In the genomic region with DNA sequence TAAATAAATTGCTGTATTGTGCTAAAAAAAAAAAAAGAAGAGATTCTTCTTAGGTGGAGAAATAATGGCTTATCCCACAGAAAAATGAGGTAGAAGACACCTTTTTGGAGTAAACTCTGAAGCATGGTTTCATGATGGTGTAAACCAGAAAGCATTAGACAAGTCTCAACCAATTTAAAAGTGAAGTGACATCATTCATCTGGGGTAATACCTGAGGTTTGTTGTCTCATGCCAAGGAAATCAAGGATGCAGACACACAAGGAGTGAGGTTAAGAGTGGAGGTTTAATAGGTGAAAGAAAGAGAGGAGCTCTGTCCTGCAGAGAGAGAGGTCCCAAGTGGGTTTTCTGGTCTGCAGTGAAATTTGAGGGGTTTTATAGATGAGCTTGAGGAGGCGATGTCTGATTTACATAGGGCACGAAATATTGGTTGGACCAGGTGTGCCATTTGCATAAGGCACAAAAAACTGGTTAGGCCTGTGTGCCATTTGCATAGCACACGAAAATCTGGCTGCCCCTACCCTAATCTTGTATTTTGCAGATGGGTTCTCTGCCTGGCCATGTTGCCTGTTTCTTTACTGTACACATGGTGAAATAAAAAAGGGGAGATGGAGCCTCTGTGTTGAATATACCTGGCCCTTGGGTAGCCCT, we compare ENCODE assay signal across 22 cellular contexts. TPM values are rescaled to one million over a fixed set of nuclear protein-coding genes. Genes with fewer than 3 reads are reported as not detected.
"Had no signal": no experiment of that assay in that cellular context is flagged by ENCODE, and none has a peak within 500 bp of the region (broad histone marks: within the 10 kb centered on the region; RNA-seq: fewer than 3 reads in every experiment).

No MANE protein-coding gene starts in this region.

- H3K9me3 Mint-ChIP-seq: activated B cell treated with CpG ODN at 0.5 μM for 24 hours; activated naive CD4-positive, alpha-beta T cell treated with anti-CD3 and anti-CD28 coated beads, Interleukin-2, amount 50 U/mL, for 72 hours; natural killer cell had no signal

- H3K27ac Mint-ChIP-seq: activated B cell treated with CpG ODN at 0.5 μM for 24 hours; activated CD8-positive, alpha-beta T cell treated with anti-CD3 and anti-CD28 coated beads, Interleukin-2, amount 10 ng/mL, durations not matched to agents 7 days and 5 days; activated naive CD4-positive, alpha-beta T cell treated with anti-CD3 and anti-CD28 coated beads, Interleukin-2, amount 50 U/mL, for 72 hours; natural killer cell had no signal

- H3K36me3 ChIP-seq: colonic mucosa, esophagus squamous epithelium, neutrophil, stomach, thoracic aorta, upper lobe of right lung had no signal

- H3K27me3 ChIP-seq: colonic mucosa, esophagus squamous epithelium, neutrophil, stomach, upper lobe of right lung had no signal

- H3K4me3 ChIP-seq: colonic mucosa, esophagus squamous epithelium, stomach, thoracic aorta, upper lobe of right lung had no signal

- H2AFZ ChIP-seq: parathyroid adenoma had no signal

- H3K9ac ChIP-seq: parathyroid adenoma had no signal

- H3K36me3 Mint-ChIP-seq: activated naive CD4-positive, alpha-beta T cell treated with anti-CD3 and anti-CD28 coated beads, Interleukin-2, amount 50 U/mL, for 72 hours; natural killer cell had no signal

- ATAC-seq: activated CD8-positive, alpha-beta T cell treated with anti-CD3 and anti-CD28 coated beads, Interleukin-2, amount 10 ng/mL, durations not matched to agents 7 days and 5 days; activated naive CD4-positive, alpha-beta T cell treated with anti-CD3 and anti-CD28 coated beads, Interleukin-2, amount 50 U/mL, for 72 hours; natural killer cell; upper lobe of right lung had no signal

- H3K27ac ChIP-seq: colonic mucosa, esophagus squamous epithelium, neutrophil, parathyroid adenoma, stomach, thoracic aorta, upper lobe of right lung had no signal

- H3K4me3 Mint-ChIP-seq: activated B cell treated with CpG ODN at 0.5 μM for 24 hours; activated CD8-positive, alpha-beta T cell treated with anti-CD3 and anti-CD28 coated beads, Interleukin-2, amount 10 ng/mL, durations not matched to agents 7 days and 5 days; natural killer cell had no signal

- DNase-seq: activated B cell treated with CpG ODN at 0.5 μM for 24 hours; activated CD4-positive, alpha-beta T cell treated with anti-CD3 and anti-CD28 coated beads for 48 hours; activated CD8-positive, alpha-beta memory T cell treated with anti-CD3 and anti-CD28 coated beads, Interleukin-2, amount 50 U/mL, for 4 hours; activated CD8-positive, alpha-beta T cell treated with anti-CD3 and anti-CD28 coated beads, Interleukin-2, amount 10 ng/mL, durations not matched to agents 7 days and 5 days; activated gamma-delta T cell; activated T-cell treated with anti-CD3 and anti-CD28 coated beads, Interleukin-2, amount 50 U/mL, for 48 hours; central memory CD4-positive, alpha-beta T cell; colonic mucosa; esophagus squamous epithelium; glutamatergic neuron; hypothalamus; mesendoderm; natural killer cell; stimulated activated CD4-positive, alpha-beta T cell treated with anti-CD3 and anti-CD28 coated beads, Interleukin-12 subunit alpha, Interleukin-12 subunit beta, amount 100 ng/mL, for 4 hours; stimulated activated CD4-positive, alpha-beta T cell treated with anti-CD3 and anti-CD28 coated beads, Interleukin-2, amount 100 ng/mL, for 24 hours; stomach; upper lobe of right lung had no signal

- H3K79me2 ChIP-seq: parathyroid adenoma had no signal

- H3K4me1 Mint-ChIP-seq: activated B cell treated with CpG ODN at 0.5 μM for 24 hours, natural killer cell had no signal

- H3K4me1 ChIP-seq: colonic mucosa, parathyroid adenoma, upper lobe of right lung had no signal

- H3K9me3 ChIP-seq: colonic mucosa, esophagus squamous epithelium, neutrophil, stomach, thoracic aorta, upper lobe of right lung had no signal

RNA-seq across cellular contexts. Expression of gene CWH43, which starts 25.0 kb away (rescaled TPM):
- total RNA-seq: activated B cell treated with CpG ODN at 0.5 μM for 24 hours; activated CD8-positive, alpha-beta T cell treated with anti-CD3 and anti-CD28 coated beads, Interleukin-2, amount 10 ng/mL, durations not matched to agents 7 days and 5 days; activated naive CD4-positive, alpha-beta T cell treated with anti-CD3 and anti-CD28 coated beads, Interleukin-2, amount 50 U/mL, for 72 hours; fibroblast of villous mesenchyme; natural killer cell; thoracic aorta; upper lobe of right lung had no signal
